9 cellular contexts compared by ENCODE assay signal in the genomic region with DNA sequence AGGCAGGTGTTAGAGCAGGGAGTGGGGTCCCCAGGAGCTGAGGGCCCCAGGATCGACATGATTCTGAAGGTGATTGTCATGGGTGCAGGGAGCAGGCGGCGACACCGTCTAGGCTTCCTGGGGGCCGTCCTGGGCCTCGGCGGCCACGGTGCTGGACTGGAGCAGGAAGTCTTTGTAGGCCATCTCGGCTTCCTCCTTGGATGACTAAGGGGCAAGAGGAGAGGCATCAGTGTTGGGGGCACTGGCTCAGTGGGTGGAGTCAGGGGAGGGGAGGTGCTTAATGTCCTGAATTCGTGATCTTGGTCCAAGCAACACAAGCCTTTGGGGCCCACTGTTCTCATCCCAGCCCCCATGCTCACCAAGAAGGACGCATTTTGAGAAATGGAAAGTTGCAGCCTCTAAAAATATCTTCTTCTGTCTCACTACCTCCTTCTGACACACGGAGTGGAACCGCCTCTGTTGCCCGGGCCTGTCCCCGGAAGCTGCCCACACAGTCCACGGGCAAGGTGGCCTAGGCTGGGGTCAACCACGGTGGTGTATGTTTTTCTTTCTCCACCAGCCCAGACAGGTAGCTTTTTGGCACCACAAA. TPM values are rescaled to one million over a fixed set of nuclear protein-coding genes. Genes with fewer than 3 reads are reported as not detected.
A peak's percentile ranks its signal among the peaks of the same experiment; 100 is the strongest.
DNase-seq lines count a peak whose midpoint lies in the region; ATAC-seq and TF ChIP-seq lines count a peak whose summit lies in the region.
"Had no signal": no experiment of that assay in that cellular context is flagged by ENCODE, and none has a peak within 500 bp of the region (broad histone marks: within the 10 kb centered on the region; RNA-seq: fewer than 3 reads in every experiment).

No MANE protein-coding gene starts in this region.

- H3F3A ChIP-seq in smooth muscle cell (ENCODE audit: low read depth), result no peaks in the 10 kb centered on the region

- H3K36me3 Mint-ChIP-seq in IgD-negative memory B cell, result no peaks in the 10 kb centered on the region

- no peaks in the 10 kb centered on the region for H3K9me3 ChIP-seq in smooth muscle cell (replicated peaks; ENCODE audit: low read depth)

- 92% methylated on average over 17 of the region's 17 CpGs for WGBS in smooth muscle cell (ENCODE audit: low lambda C conversion rate)

- peak overlapping the region; percentile 67 to 95 (median 84) for H3K4me3 Mint-ChIP-seq in IgD-negative memory B cell

- no peaks in the 10 kb centered on the region for H3K9me3 Mint-ChIP-seq in IgD-negative memory B cell

- H3K4me1 Mint-ChIP-seq in IgD-negative memory B cell, result peaks cover 43 to 67% (median 58%) of the 10 kb centered on the region in 3 donors

- H3K27me3 ChIP-seq in layer of hippocampus (ENCODE audit: control insufficient read depth, insufficient read depth, low read length) (no peaks in the 10 kb centered on the region), smooth muscle cell (ENCODE audit: low read depth) (peaks cover 3% of the 10 kb centered on the region)

- no peaks in the 10 kb centered on the region for H4K20me1 ChIP-seq in smooth muscle cell (ENCODE audit: low read depth)

- H3K9ac ChIP-seq in smooth muscle cell (ENCODE audit: low read depth), result no peak overlapping the region

- no peak for TF ChIP-seq CTCF in smooth muscle cell (IDR thresholded peaks at IDR 0.05; ENCODE audit: borderline replicate concordance, insufficient read depth, poor library complexity, severe bottlenecking)

- ATAC-seq in GM18511 (IDR thresholded peaks at IDR 0.05; ENCODE audit: unreplicated experiment), result peak; percentile 84
- ATAC-seq in GM21515 (IDR thresholded peaks at IDR 0.05; ENCODE audit: unreplicated experiment), result peak; percentile 61

- no peak overlapping the region for H3K4me3 ChIP-seq in smooth muscle cell

- no peaks in the 10 kb centered on the region for H3K79me2 ChIP-seq in smooth muscle cell (ENCODE audit: low read depth)

- H3K27ac ChIP-seq in layer of hippocampus (ENCODE audit: low read depth, low read length) (peak overlapping the region; percentile 36), smooth muscle cell (ENCODE audit: low read depth) (no peak overlapping the region)

- H2AFZ ChIP-seq in smooth muscle cell (ENCODE audit: low read depth), result no peak overlapping the region

- H3K27ac Mint-ChIP-seq in IgD-negative memory B cell, result peak overlapping the region; percentile 97 to 100 (median 97)

- no peaks in the 10 kb centered on the region for H3K36me3 ChIP-seq in smooth muscle cell (ENCODE audit: low read depth)

- DNase-seq in COLO829 (ENCODE audit: low spot score) (no peak), smooth muscle cell (lab: John Stamatoyannopoulos, UW; ENCODE audit: unreplicated experiment) (no peak), superior temporal gyrus (ENCODE audit: extremely low spot score) (no peak), NCI-H2107 treated with DMSO at 0.1 percent for 48 hours (lab: John Stamatoyannopoulos, UW; ENCODE audit: unreplicated experiment) (no peak)

- H3K4me1 ChIP-seq in smooth muscle cell (ENCODE audit: low read depth), result no peaks in the 10 kb centered on the region

- H3K27me3 Mint-ChIP-seq in IgD-negative memory B cell, result no peaks in the 10 kb centered on the region

- no peak overlapping the region for H3K4me2 ChIP-seq in smooth muscle cell

RNA-seq across cellular contexts. Expression of gene FCMR, which starts 8.6 kb away (rescaled TPM):
- polyA plus RNA-seq in IgD-negative memory B cell, result 1,091 TPM
- total RNA-seq in smooth muscle cell, result not detected in 2 replicates
- 1.6 and 4.0 TPM in 2 replicates for polyA plus RNA-seq in smooth muscle cell

RNA-seq across cellular contexts. Expression of gene PIGR, which starts 16.0 kb away (rescaled TPM):
- polyA plus RNA-seq in IgD-negative memory B cell (0.40 TPM), smooth muscle cell (not detected in 2 replicates)
- not detected in 2 replicates for total RNA-seq in smooth muscle cell

RNA-seq across cellular contexts. Expression of gene IL24, which starts 33.1 kb away (rescaled TPM):
- 43.5 TPM for polyA plus RNA-seq in IgD-negative memory B cell
- 1.5 and 1.8 TPM in 2 replicates for total RNA-seq in smooth muscle cell
- 1.9 and 3.1 TPM in 2 replicates for polyA plus RNA-seq in smooth muscle cell
- total RNA-seq: renal cortical epithelial cell had no signal

RNA-seq across cellular contexts. Expression of gene FCAMR, which starts 40.0 kb away (rescaled TPM):
- polyA plus RNA-seq in IgD-negative memory B cell (not detected), smooth muscle cell (not detected in 2 replicates)
- total RNA-seq in smooth muscle cell, result not detected in 2 replicates

Comparison
In these comparisons a context has a peak if more than half of its experiments do, and no peak if none do; other contexts are left out.
1. RNA of gene FCMR, which starts 8.6 kb away (polyA plus RNA-seq): 1,091 TPM in IgD-negative memory B cell (single experiment); 1.6 to 4.0 TPM in smooth muscle cell; every median in the first group is over 100 times any median in the second.
2. RNA of gene IL24, which starts 33.1 kb away (polyA plus RNA-seq): 43.5 TPM in IgD-negative memory B cell (single experiment); 1.9 to 3.1 TPM in smooth muscle cell; every median in the first group is over 10 times any median in the second.